ENCODE assay signal across 17 cellular contexts in genomic region chr7:143303733-143304132, GRCh38.
DNase-seq lines count a peak whose midpoint lies in the region; ATAC-seq and TF ChIP-seq lines count a peak whose summit lies in the region.
"Had no signal": no experiment of that assay in that cellular context is flagged by ENCODE, and none has a peak within 500 bp of the region (broad histone marks: within the 10 kb centered on the region; RNA-seq: fewer than 3 reads in every experiment).

No MANE protein-coding gene starts in this region.

- no peak overlapping the region for H3K27ac ChIP-seq in RWPE2 (ENCODE audit: poor library complexity, severe bottlenecking)
- peak overlapping the region; percentile 15 for H3K27ac ChIP-seq in epithelial cell of prostate
- H3K27ac ChIP-seq: BLaER1 had no signal

- ATAC-seq in RWPE2 (ENCODE audit: low read depth) (peak; percentile 26; the same call in 1 of the 3 replicates), GM18517 (IDR thresholded peaks at IDR 0.05; ENCODE audit: unreplicated experiment) (no peak), HG03457 (IDR thresholded peaks at IDR 0.05; ENCODE audit: unreplicated experiment) (no peak)
- ATAC-seq: GM23338, HepG2 had no signal

- no peak overlapping the region for H3K4me3 ChIP-seq in RWPE2 (ENCODE audit: severe bottlenecking)
- H3K4me3 ChIP-seq: BLaER1, GM23338 had no signal

- H3K4me1 Mint-ChIP-seq in activated T-cell treated with anti-CD3 and anti-CD28 coated beads, Interleukin-2, amount 50 U/mL, for 24 hours (ENCODE audit: low read depth), result peaks cover 49% of the 10 kb centered on the region
- H3K4me1 Mint-ChIP-seq: GM23338 had no signal

- H3K9me3 ChIP-seq in RWPE2 (ENCODE audit: severe bottlenecking), result no peaks in the 10 kb centered on the region

- no peak overlapping the region for H3K4me3 Mint-ChIP-seq in activated T-cell treated with anti-CD3 and anti-CD28 coated beads, Interleukin-2, amount 50 U/mL, for 24 hours
- H3K4me3 Mint-ChIP-seq: CD14-positive monocyte; CD4-positive, alpha-beta memory T cell; GM23338 had no signal

- H3K27me3 Mint-ChIP-seq in activated T-cell treated with anti-CD3 and anti-CD28 coated beads, Interleukin-2, amount 50 U/mL, for 24 hours, result no peaks in the 10 kb centered on the region
- H3K27me3 Mint-ChIP-seq: CD4-positive, alpha-beta memory T cell had no signal

- no peak for TF ChIP-seq CTCF in RWPE2 (IDR thresholded peaks at IDR 0.05; ENCODE audit: poor library complexity, severe bottlenecking)

- DNase-seq in activated T-cell treated with anti-CD3 and anti-CD28 coated beads, Interleukin-2, amount 50 U/mL, for 24 hours, result no peak
- no peak for DNase-seq in activated T-cell treated with anti-CD3 and anti-CD28 coated beads, Interleukin-2, amount 50 U/mL, for 48 hours
- DNase-seq in RWPE2 (ENCODE audit: low spot score) (no peak), epithelial cell of prostate (ENCODE audit: low read depth, low spot score) (no peak), UCSD-AML1 (lab: John Stamatoyannopoulos, UW; ENCODE audit: unreplicated experiment) (no peak)
- DNase-seq: 8988T; CD4-positive, alpha-beta memory T cell; DMS153; DMS79; GDM1; HCEC 1CT had no signal

- peaks cover 8% of the 10 kb centered on the region for H3K4me1 ChIP-seq in RWPE2 (ENCODE audit: insufficient read depth, poor library complexity, severe bottlenecking)

- peak overlapping the region; percentile 48 for H3K27ac Mint-ChIP-seq in activated T-cell treated with anti-CD3 and anti-CD28 coated beads, Interleukin-2, amount 50 U/mL, for 24 hours
- H3K27ac Mint-ChIP-seq: CD4-positive, alpha-beta memory T cell; GM23338 had no signal

- peaks cover 93% of the 10 kb centered on the region for H3K36me3 ChIP-seq in RWPE2 (ENCODE audit: low read depth)

- no peaks in the 10 kb centered on the region for H3K27me3 ChIP-seq in RWPE2 (ENCODE audit: insufficient read depth, poor library complexity, severe bottlenecking)
- H3K27me3 ChIP-seq: BLaER1 had no signal

- no peaks in the 10 kb centered on the region for H3K9me3 Mint-ChIP-seq in activated T-cell treated with anti-CD3 and anti-CD28 coated beads, Interleukin-2, amount 50 U/mL, for 24 hours
- H3K9me3 Mint-ChIP-seq: CD4-positive, alpha-beta memory T cell; GM23338 had no signal

- H3K36me3 Mint-ChIP-seq in activated T-cell treated with anti-CD3 and anti-CD28 coated beads, Interleukin-2, amount 50 U/mL, for 24 hours (ENCODE audit: low read depth), result peaks cover 97% of the 10 kb centered on the region
